Comparison of ENCODE assay signal across 8 cellular contexts in genomic region chr9:78031826-78032598, GRCh38.
A peak's percentile ranks its signal among the peaks of the same experiment; 100 is the strongest.
DNase-seq lines count a peak whose midpoint lies in the region; ATAC-seq and TF ChIP-seq lines count a peak whose summit lies in the region.

No MANE protein-coding gene starts in this region.

- no peaks in the 10 kb centered on the region for H3K36me3 ChIP-seq in brain microvascular endothelial cell (replicated peaks)
- no peaks in the 10 kb centered on the region for H3K36me3 ChIP-seq in iPS DF 6.9 (ENCODE audit: control insufficient read depth, insufficient read depth, low read length)

- peak; percentile 52 for DNase-seq in NCI-H2107 (lab: John Stamatoyannopoulos, UW)
- DNase-seq in brain microvascular endothelial cell, result peak; percentile 91
- DNase-seq in iPS DF 6.9 (ENCODE audit: low read depth, low spot score), result peak; percentile 58
- DNase-seq in retina, result peak; percentile 90

- peak; percentile 33 for ATAC-seq in GM18511 (IDR thresholded peaks at IDR 0.05; ENCODE audit: unreplicated experiment)
- ATAC-seq in GM19324 (IDR thresholded peaks at IDR 0.05; ENCODE audit: low FRiP score, unreplicated experiment), result no peak
- ATAC-seq in GM18870 (IDR thresholded peaks at IDR 0.05; ENCODE audit: unreplicated experiment), result no peak

- H3K9me3 ChIP-seq in iPS DF 6.9 (ENCODE audit: control insufficient read depth, insufficient read depth, low read length), result no peaks in the 10 kb centered on the region

- H3K27me3 ChIP-seq in brain microvascular endothelial cell (replicated peaks), result no peaks in the 10 kb centered on the region
- no peaks in the 10 kb centered on the region for H3K27me3 ChIP-seq in iPS DF 6.9 (ENCODE audit: control insufficient read depth, insufficient read depth, low read length)

- no CpG with 5 or more reads among the region's 100 CpGs for WGBS in iPS DF 6.9 (ENCODE audit: insufficient coverage, insufficient read length)

- no peaks in the 10 kb centered on the region for H3K4me1 ChIP-seq in iPS DF 6.9 (ENCODE audit: control insufficient read depth, insufficient read depth, low read length)

- H3K4me3 ChIP-seq in brain microvascular endothelial cell (ENCODE audit: low read depth, low read length) (peak overlapping the region; percentile 88), iPS DF 6.9 (ENCODE audit: low read length) (peak overlapping the region; percentile 65)

- in situ Hi-C loops in brain microvascular endothelial cell (cut with HindIII; ENCODE audit: low pct_ligation_motif_present, low sequenced_read_pairs), result no loop called here

- peak overlapping the region; percentile 97 for H3K27ac ChIP-seq in VCaP
- peak overlapping the region; percentile 81 for H3K27ac ChIP-seq in brain microvascular endothelial cell
- no peak overlapping the region for H3K27ac ChIP-seq in iPS DF 6.9 (ENCODE audit: low read length)

- TF ChIP-seq CTCF in VCaP (conservative IDR thresholded peaks at IDR 0.05) (no peak), brain microvascular endothelial cell (IDR thresholded peaks at IDR 0.05; ENCODE audit: low read depth, low read length, missing control alignments) (no peak)
